In genomic region chr9:129760784-129761183, GRCh38 we compare ENCODE assay signal across 4 cellular contexts. TPM values are rescaled to one million over a fixed set of nuclear protein-coding genes. Genes with fewer than 3 reads are reported as not detected.
"Had no signal": no experiment of that assay in that cellular context is flagged by ENCODE, and none has a peak within 500 bp of the region (broad histone marks: within the 10 kb centered on the region; RNA-seq: fewer than 3 reads in every experiment).

No MANE protein-coding gene starts in this region.

RNA-seq across cellular contexts. Expression of gene PTGES, which starts 7.9 kb away (rescaled TPM):
- total RNA-seq: activated CD4-positive, alpha-beta memory T cell treated with anti-CD3 and anti-CD28 coated beads for 36 hours; activated CD4-positive, alpha-beta T cell treated with anti-CD3 and anti-CD28 coated beads, Interleukin-2, amount 10 ng/mL, durations not matched to agents 7 days and 5 days; activated T-cell treated with anti-CD3 and anti-CD28 coated beads, Interleukin-2, amount 50 U/mL, for 4 hours; T-cell had no signal
